In the genomic region with DNA sequence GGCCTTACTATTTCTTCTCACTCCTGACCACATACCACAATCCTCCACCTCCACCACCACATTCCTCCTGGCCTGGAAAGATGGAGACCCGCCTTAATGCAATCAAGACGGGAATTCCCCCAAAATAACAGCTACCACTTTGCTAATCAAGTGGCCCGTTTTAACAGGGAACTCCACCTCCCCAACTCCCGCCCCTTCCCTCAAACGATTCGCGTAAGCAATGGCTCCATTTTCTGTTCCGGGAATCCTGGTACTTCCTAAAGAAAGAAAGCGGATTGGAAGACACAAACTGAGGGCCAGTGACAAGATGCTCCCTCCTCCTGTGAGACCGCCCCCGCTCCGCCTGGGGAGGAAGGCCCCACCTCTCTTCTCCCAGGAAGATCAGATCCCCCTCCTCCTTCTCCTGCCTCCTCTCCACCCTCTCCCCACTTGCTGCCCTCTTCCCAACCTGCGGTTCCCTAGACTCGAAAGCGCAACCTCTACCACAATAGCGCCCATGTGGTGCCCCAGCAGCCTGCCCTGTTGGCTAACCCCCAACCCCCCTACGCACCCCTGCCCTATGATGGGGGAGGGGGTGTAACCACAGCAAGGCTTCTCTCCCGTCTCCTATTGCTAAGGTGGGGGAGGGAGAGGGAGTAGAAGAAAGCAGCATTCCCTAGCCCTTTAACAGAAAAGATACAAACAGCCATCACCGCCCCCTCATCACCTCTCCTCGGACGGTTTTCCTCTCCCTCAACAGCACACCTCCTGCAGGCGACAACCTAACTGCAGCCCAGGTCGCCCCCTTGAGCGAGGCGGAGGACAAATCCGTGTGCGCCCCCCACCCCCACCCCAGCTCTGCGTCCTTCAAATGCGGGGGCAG, we compare ENCODE assay signal across 8 cellular contexts. TPM values are rescaled to one million over a fixed set of nuclear protein-coding genes. Genes with fewer than 3 reads are reported as not detected.
DNase-seq lines count a peak whose midpoint lies in the region; ATAC-seq and TF ChIP-seq lines count a peak whose summit lies in the region.

No MANE protein-coding gene starts in this region.

- peaks cover 52% of the 10 kb centered on the region for H3K36me3 Mint-ChIP-seq in activated T-helper 17 cell treated with anti-CD3 and anti-CD28 coated beads, Interleukin-2, amount 50 U/mL, for 72 hours (ENCODE audit: low read depth)
- peaks cover 0 to 22% (median 10%) of the 10 kb centered on the region in 5 donors for H3K36me3 Mint-ChIP-seq in naive thymus-derived CD4-positive, alpha-beta T cell

- DNase-seq in activated CD4-positive, alpha-beta T cell treated with anti-CD3 and anti-CD28 coated beads for 48 hours, result peak; percentile 42
- no peak for DNase-seq in activated CD4-positive, alpha-beta T cell treated with anti-CD3 and anti-CD28 coated beads for 1 hour
- DNase-seq in NCI-H446 treated with DMSO at 0.1 percent for 48 hours (lab: John Stamatoyannopoulos, UW), result peak; percentile 91
- peak; percentile 96 to 97 for DNase-seq in foreskin fibroblast
- DNase-seq in naive thymus-derived CD4-positive, alpha-beta T cell, result peak in 1 of 9 donors; percentile 47
- DNase-seq in vagina (ENCODE audit: extremely low spot score in 2 of 2), result peak in 1 of 2 donors; percentile 96

- peak overlapping the region; percentile 93 for H3K4me3 Mint-ChIP-seq in activated T-helper 17 cell treated with anti-CD3 and anti-CD28 coated beads, Interleukin-2, amount 50 U/mL, for 72 hours
- H3K4me3 Mint-ChIP-seq in naive thymus-derived CD4-positive, alpha-beta T cell, result peak overlapping the region; percentile 90 to 99 (median 96)

- POLR2A ChIA-PET in naive thymus-derived CD4-positive, alpha-beta T cell (lab: Charles Lee), result interaction anchor here (0.8 to 1.8 kb wide), 9 partner anchors 11 to 175 kb away, joined by 3 to 8 read pairs (median 5); a partner anchor contains a TSS

- TF ChIP-seq POLR2A in vagina (IDR thresholded peaks at IDR 0.05), result no peak

- CTCF ChIA-PET in naive thymus-derived CD4-positive, alpha-beta T cell (lab: Charles Lee), result interaction anchor here (1.0 to 1.9 kb wide), 6 partner anchors 12 to 103 kb away, joined by 3 to 10 read pairs (median 4); a partner anchor contains a TSS

- peak overlapping the region; percentile 80 for H3K27ac ChIP-seq in naive thymus-derived CD4-positive, alpha-beta T cell (ENCODE audit: low read depth, low read length)
- H3K27ac ChIP-seq in vagina, result peak overlapping the region; percentile 83

- peaks cover 41% of the 10 kb centered on the region for H3K4me1 Mint-ChIP-seq in activated T-helper 17 cell treated with anti-CD3 and anti-CD28 coated beads, Interleukin-2, amount 50 U/mL, for 72 hours
- peaks cover 27 to 62% (median 49%) of the 10 kb centered on the region in 7 donors for H3K4me1 Mint-ChIP-seq in naive thymus-derived CD4-positive, alpha-beta T cell

- peak; percentile 10 for ATAC-seq in HG03039 (IDR thresholded peaks at IDR 0.05; ENCODE audit: unreplicated experiment)
- peak; percentile 30 for ATAC-seq in activated T-helper 17 cell treated with anti-CD3 and anti-CD28 coated beads, Interleukin-2, amount 50 U/mL, for 72 hours (replicated peaks)
- ATAC-seq in naive thymus-derived CD4-positive, alpha-beta T cell, result peak; percentile 31

- no peaks in the 10 kb centered on the region for H3K9me3 ChIP-seq in naive thymus-derived CD4-positive, alpha-beta T cell (ENCODE audit: control insufficient read depth in 2 of 3, low read length in 3 of 3)
- no peaks in the 10 kb centered on the region for H3K9me3 ChIP-seq in vagina

- intact Hi-C loops in naive thymus-derived CD4-positive, alpha-beta T cell (cut with micrococcal nuclease), result loop anchor here (1.0 to 5.0 kb wide), 11 partner anchors 14 to 759 kb away; a partner anchor contains a TSS
- intact Hi-C loops in vagina (cut with DNase I), result no loop called here

- H3K4me3 ChIP-seq in foreskin fibroblast (ENCODE audit: low read depth in 1 of 2, low read length in 2 of 2), result peak overlapping the region; percentile 80 to 89
- H3K4me3 ChIP-seq in naive thymus-derived CD4-positive, alpha-beta T cell (ENCODE audit: low read length), result peak overlapping the region; percentile 86
- peak overlapping the region; percentile 90 to 94 for H3K4me3 ChIP-seq in vagina

- H3K36me3 ChIP-seq in naive thymus-derived CD4-positive, alpha-beta T cell (ENCODE audit: control insufficient read depth in 2 of 3, insufficient read depth in 3 of 3, low read length in 3 of 3), result peaks cover 0 to 11% (median 0%) of the 10 kb centered on the region in 3 experiments
- peaks cover 0 to 5% of the 10 kb centered on the region in 2 donors for H3K36me3 ChIP-seq in vagina

- H3K27me3 Mint-ChIP-seq in activated T-helper 17 cell treated with anti-CD3 and anti-CD28 coated beads, Interleukin-2, amount 50 U/mL, for 72 hours, result peaks cover 4% of the 10 kb centered on the region
- H3K27me3 Mint-ChIP-seq in naive thymus-derived CD4-positive, alpha-beta T cell, result peaks cover 0 to 24% (median 3%) of the 10 kb centered on the region in 5 donors

- H3K4me1 ChIP-seq in naive thymus-derived CD4-positive, alpha-beta T cell (ENCODE audit: control insufficient read depth in 2 of 2, insufficient read depth in 2 of 2, low read length in 2 of 2), result peaks cover 17 to 22% of the 10 kb centered on the region in 2 donors
- peaks cover 25% of the 10 kb centered on the region for H3K4me1 ChIP-seq in vagina

- H3K9me3 Mint-ChIP-seq in activated T-helper 17 cell treated with anti-CD3 and anti-CD28 coated beads, Interleukin-2, amount 50 U/mL, for 72 hours, result no peaks in the 10 kb centered on the region
- H3K9me3 Mint-ChIP-seq in naive thymus-derived CD4-positive, alpha-beta T cell, result peaks cover 0 to 1% (median 0%) of the 10 kb centered on the region in 11 donors

- no peak for TF ChIP-seq CTCF in foreskin fibroblast (IDR thresholded peaks at IDR 0.05; ENCODE audit: low read depth, low read length)
- TF ChIP-seq CTCF in vagina (IDR thresholded peaks at IDR 0.05), result peak in 1 of 3 experiments; percentile 1

- no peaks in the 10 kb centered on the region for H3K27me3 ChIP-seq in naive thymus-derived CD4-positive, alpha-beta T cell (ENCODE audit: control insufficient read depth in 2 of 2, insufficient read depth in 2 of 2, low read length in 2 of 2)
- no peaks in the 10 kb centered on the region for H3K27me3 ChIP-seq in vagina

- peak overlapping the region; percentile 94 for H3K27ac Mint-ChIP-seq in activated T-helper 17 cell treated with anti-CD3 and anti-CD28 coated beads, Interleukin-2, amount 50 U/mL, for 72 hours
- H3K27ac Mint-ChIP-seq in naive thymus-derived CD4-positive, alpha-beta T cell, result peak overlapping the region; percentile 78 to 96 (median 83)

RNA-seq across cellular contexts. Expression of a gene that starts 0.8 kb away (rescaled TPM):
- total RNA-seq in activated T-helper 17 cell treated with anti-CD3 and anti-CD28 coated beads, Interleukin-2, amount 50 U/mL, for 72 hours, result 100 to 1,000 TPM in 1 of 2 donors, 10 to 100 TPM in 1; 84.1 to 128 TPM
- total RNA-seq in naive thymus-derived CD4-positive, alpha-beta T cell, result 100 to 1,000 TPM in 1 of 5 experiments, 10 to 100 TPM in 4; 48.7 to 137 (median 56.1) TPM
- 10 to 100 TPM; 15.9 to 21.9 TPM for polyA plus RNA-seq in naive thymus-derived CD4-positive, alpha-beta T cell
- 56.2 TPM for total RNA-seq in vagina

RNA-seq across cellular contexts. Expression of a gene that starts 15.0 kb away (rescaled TPM):
- under 1 TPM; 0.22 to 0.29 TPM for total RNA-seq in activated T-helper 17 cell treated with anti-CD3 and anti-CD28 coated beads, Interleukin-2, amount 50 U/mL, for 72 hours
- 10 to 100 TPM in 1 of 5 experiments, 1 to 10 TPM in 4; 1.8 to 10.7 (median 7.5) TPM for total RNA-seq in naive thymus-derived CD4-positive, alpha-beta T cell
- polyA plus RNA-seq in naive thymus-derived CD4-positive, alpha-beta T cell, result under 1 TPM; 0.07 to 0.15 TPM
- total RNA-seq in vagina, result 4.7 TPM

RNA-seq across cellular contexts. Expression of a gene that starts 21.6 kb away (rescaled TPM):
- total RNA-seq in activated T-helper 17 cell treated with anti-CD3 and anti-CD28 coated beads, Interleukin-2, amount 50 U/mL, for 72 hours, result not detected
- 1 to 10 TPM in 1 of 5 experiments, under 1 TPM in 3, not detected in 1; 0.30 to 1.5 (median 0.49) TPM for total RNA-seq in naive thymus-derived CD4-positive, alpha-beta T cell
- under 1 TPM in 1 of 2 donors, not detected in 1; 0.24 TPM for polyA plus RNA-seq in naive thymus-derived CD4-positive, alpha-beta T cell
- total RNA-seq in vagina, result not detected

RNA-seq across cellular contexts. Expression of a gene that starts 31.2 kb away (rescaled TPM):
- total RNA-seq in activated T-helper 17 cell treated with anti-CD3 and anti-CD28 coated beads, Interleukin-2, amount 50 U/mL, for 72 hours, result 100 to 1,000 TPM in 1 of 2 donors, 10 to 100 TPM in 1; 55.0 to 100 TPM
- 10 to 100 TPM; 40.3 to 55.7 (median 48.5) TPM for total RNA-seq in naive thymus-derived CD4-positive, alpha-beta T cell
- 10 to 100 TPM; 74.2 to 83.7 TPM for polyA plus RNA-seq in naive thymus-derived CD4-positive, alpha-beta T cell
- 16.9 TPM for total RNA-seq in vagina

RNA-seq across cellular contexts. Expression of a gene that starts 42.7 kb away (rescaled TPM):
- 1 to 10 TPM in 1 of 2 donors, under 1 TPM in 1; 0.32 to 1.5 TPM for total RNA-seq in activated T-helper 17 cell treated with anti-CD3 and anti-CD28 coated beads, Interleukin-2, amount 50 U/mL, for 72 hours
- total RNA-seq in naive thymus-derived CD4-positive, alpha-beta T cell, result under 1 TPM in 3 of 5 experiments, not detected in 2; 0.19 to 0.71 (median 0.27) TPM
- polyA plus RNA-seq in naive thymus-derived CD4-positive, alpha-beta T cell, result not detected
- total RNA-seq in vagina, result not detected
